In genomic region chr7:148825338-148825737, GRCh38 we compare ENCODE assay signal across 15 cellular contexts. TPM values are rescaled to one million over a fixed set of nuclear protein-coding genes. Genes with fewer than 3 reads are reported as not detected.
DNase-seq lines count a peak whose midpoint lies in the region; ATAC-seq, FAIRE-seq and TF ChIP-seq lines count a peak whose summit lies in the region.
"Had no signal": no experiment of that assay in that cellular context is flagged by ENCODE, and none has a peak within 500 bp of the region (broad histone marks: within the 10 kb centered on the region; RNA-seq: fewer than 3 reads in every experiment).

No MANE protein-coding gene starts in this region.

- no peak for FAIRE-seq in endothelial cell of umbilical vein (lab: Jason Lieb, UNC)
- FAIRE-seq: HepG2, HTR-8/SVneo had no signal

- H3K4me3 ChIP-seq in HCT116 (replicated peaks in 1 of 2; ENCODE audit: low read depth in 1 of 2, low read length in 2 of 2) (no peak overlapping the region), OCI-LY7 (ENCODE audit: low read depth, low read length, poor library complexity, severe bottlenecking) (no peak overlapping the region), endothelial cell of umbilical vein (replicated peaks in 1 of 3; ENCODE audit: insufficient read depth in 1 of 3, low read depth in 1 of 3, low read length in 3 of 3) (no peak overlapping the region)
- H3K4me3 ChIP-seq: GM23338 had no signal

- H3K27me3 Mint-ChIP-seq in activated T-cell treated with anti-CD3 and anti-CD28 coated beads, Interleukin-2, amount 50 U/mL, for 24 hours = no peaks in the 10 kb centered on the region

- peak overlapping the region; percentile 14 for H3K27ac Mint-ChIP-seq in activated T-cell treated with anti-CD3 and anti-CD28 coated beads, Interleukin-2, amount 50 U/mL, for 24 hours
- H3K27ac Mint-ChIP-seq: CD8-positive, alpha-beta T cell; GM23338; HFFc6 had no signal

- RAD21 ChIA-PET in HCT116 (lab: Charles Lee; ENCODE audit: low non-redundant PET in 1 of 2, low total read pairs in 2 of 2, uncharacterized antibody in 2 of 2, unreplicated experiment in 2 of 2) = no interaction called here

- CTCF ChIA-PET in HCT116 (lab: Charles Lee) = no interaction called here
- CTCF ChIA-PET in OCI-LY7 (lab: Charles Lee; ENCODE audit: unreplicated experiment) = no interaction called here
- CTCF ChIA-PET in endothelial cell of umbilical vein (lab: Charles Lee) = interaction anchor here (0.9 kb wide), 1 partner anchor 33 kb away, joined by 3 read pairs; no protein-coding TSS in a partner anchor

- intact Hi-C loops in HCT116 (cut with micrococcal nuclease) (no loop called here), OCI-LY7 (cut with micrococcal nuclease; ENCODE audit: unreplicated experiment) (loop anchor here (1.0 kb wide), 1 partner anchor 9 kb away; no protein-coding TSS in a partner anchor), endothelial cell of umbilical vein (cut with micrococcal nuclease) (no loop called here), posterior vena cava (cut with DNase I) (no loop called here)

- H3K79me2 ChIP-seq in HCT116 (ENCODE audit: insufficient read depth, low read length) (peaks cover 71% of the 10 kb centered on the region), OCI-LY7 (ENCODE audit: insufficient read depth, low read depth, low read length) (peaks cover 8% of the 10 kb centered on the region; the same call in 1 of the 2 replicates), endothelial cell of umbilical vein (ENCODE audit: control insufficient read depth, insufficient read depth, low read length) (peaks cover 3% of the 10 kb centered on the region)

- H2AFZ ChIP-seq in HCT116 (ENCODE audit: low read depth, low read length, poor library complexity, severe bottlenecking) = no peak overlapping the region
- H2AFZ ChIP-seq in OCI-LY7 (ENCODE audit: low read length) = no peak overlapping the region
- H2AFZ ChIP-seq in endothelial cell of umbilical vein (ENCODE audit: low read depth, low read length) = no peak overlapping the region
- H2AFZ ChIP-seq: GM23338 had no signal

- H3K27ac ChIP-seq in HCT116 (ENCODE audit: low read depth, low read length) (no peak overlapping the region), OCI-LY7 (ENCODE audit: low read depth, low read length, poor library complexity, severe bottlenecking) (no peak overlapping the region), endothelial cell of umbilical vein (ENCODE audit: insufficient read depth, low read depth, low read length) (no peak overlapping the region)

- TF ChIP-seq CTCF in HCT116 (IDR thresholded peaks at IDR 0.05 in 2 of 3, conservative IDR thresholded peaks at IDR 0.05 in 1 of 3; ENCODE audit: borderline replicate concordance in 1 of 3, insufficient read depth in 1 of 3, low read depth in 2 of 3, low read length in 2 of 3) (no peak), OCI-LY7 (conservative IDR thresholded peaks at IDR 0.05; ENCODE audit: low read length) (no peak), endothelial cell of umbilical vein (IDR thresholded peaks at IDR 0.05; ENCODE audit: extremely low read depth in 1 of 2, insufficient read depth in 1 of 2, low read depth in 1 of 2, low read length in 2 of 2) (no peak)

- no peak overlapping the region for H3K4me3 Mint-ChIP-seq in activated T-cell treated with anti-CD3 and anti-CD28 coated beads, Interleukin-2, amount 50 U/mL, for 24 hours
- H3K4me3 Mint-ChIP-seq: CD14-positive monocyte; CD8-positive, alpha-beta T cell; GM23338; HFFc6 had no signal

- H3K9me3 ChIP-seq in HCT116 (ENCODE audit: control insufficient read depth in 1 of 2, insufficient read depth in 1 of 2, low read depth in 1 of 2, low read length in 2 of 2) (no peaks in the 10 kb centered on the region), OCI-LY7 (ENCODE audit: low read length) (no peaks in the 10 kb centered on the region), endothelial cell of umbilical vein (replicated peaks; ENCODE audit: control insufficient read depth, insufficient read depth, low read length) (no peaks in the 10 kb centered on the region)

- dilution Hi-C loops in endothelial cell of umbilical vein (cut with MboI; ENCODE audit: extremely low pct_ligation_motif_present, low sequenced_read_pairs) = no loop called here

- H3K4me1 Mint-ChIP-seq in activated T-cell treated with anti-CD3 and anti-CD28 coated beads, Interleukin-2, amount 50 U/mL, for 24 hours (ENCODE audit: low read depth) = peaks cover under 1% of the 10 kb centered on the region

- H4K20me1 ChIP-seq in HCT116 (ENCODE audit: insufficient read depth) (peaks cover 6% of the 10 kb centered on the region; the same call in 1 of the 2 replicates), OCI-LY7 (ENCODE audit: insufficient read depth, low read length) (0 out of 2 replicates have a peak, but pooled peaks cover 5% of the 10 kb centered on the region), endothelial cell of umbilical vein (replicated peaks; ENCODE audit: control insufficient read depth, extremely low read depth, insufficient read depth, low read length) (no peaks in the 10 kb centered on the region)

- no peak for DNase-seq in activated T-cell treated with anti-CD3 and anti-CD28 coated beads, Interleukin-2, amount 50 U/mL, for 24 hours
- DNase-seq in activated T-cell treated with anti-CD3 and anti-CD28 coated beads, Interleukin-2, amount 50 U/mL, for 1 hour = no peak
- DNase-seq in HCT116 (ENCODE audit: low read depth, low spot score) (no peak), OCI-LY7 (ENCODE audit: low spot score) (no peak), endothelial cell of umbilical vein (ENCODE audit: low read depth, low spot score) (peak; percentile 21), posterior vena cava (ENCODE audit: low spot score) (no peak)
- DNase-seq: CD8-positive, alpha-beta T cell; DMS 273 treated with DMSO at 0.1 percent for 48 hours; H7; HFFc6 had no signal

- H3K36me3 ChIP-seq in HCT116 (ENCODE audit: control insufficient read depth in 1 of 2, insufficient read depth in 2 of 2, low read length in 2 of 2) (peaks cover 26 to 35% of the 10 kb centered on the region in 2 experiments), OCI-LY7 (ENCODE audit: insufficient read depth, low read length) (peaks cover 79% of the 10 kb centered on the region), endothelial cell of umbilical vein (ENCODE audit: control insufficient read depth in 2 of 2, extremely low read depth in 1 of 2, insufficient read depth in 2 of 2, low read length in 2 of 2) (peaks cover 0 to 8% of the 10 kb centered on the region in 2 experiments)

- peaks cover 93% of the 10 kb centered on the region for H3K36me3 Mint-ChIP-seq in activated T-cell treated with anti-CD3 and anti-CD28 coated beads, Interleukin-2, amount 50 U/mL, for 24 hours (ENCODE audit: low read depth)

- no peaks in the 10 kb centered on the region for H3K9me3 Mint-ChIP-seq in activated T-cell treated with anti-CD3 and anti-CD28 coated beads, Interleukin-2, amount 50 U/mL, for 24 hours
- H3K9me3 Mint-ChIP-seq: CD14-positive monocyte; CD8-positive, alpha-beta T cell; GM23338; HFFc6 had no signal

- TSS peak; percentile 2 for BruUV-seq in HCT116 (replicated peaks; lab: Mats Ljungman, UMichigan)
- BruUV-seq in OCI-LY7 (replicated peaks; lab: Mats Ljungman, UMichigan) = TSS peak; percentile 3
- no TSS peak for BruUV-seq in endothelial cell of umbilical vein (replicated peaks; lab: Mats Ljungman, UMichigan)

- TF ChIP-seq RAD21 in HCT116 (IDR thresholded peaks at IDR 0.05; ENCODE audit: low read depth) = no peak

- no peaks in the 10 kb centered on the region for H3K9me2 ChIP-seq in HCT116 (ENCODE audit: insufficient read depth)
- no peaks in the 10 kb centered on the region for H3K9me2 ChIP-seq in OCI-LY7 (ENCODE audit: insufficient read depth, low read length)

- H3K27me3 ChIP-seq in HCT116 (ENCODE audit: insufficient read depth, low read length) (no peaks in the 10 kb centered on the region), endothelial cell of umbilical vein (ENCODE audit: control insufficient read depth in 2 of 2, insufficient read depth in 2 of 2, low read length in 2 of 2) (no peaks in the 10 kb centered on the region)

- H3K4me2 ChIP-seq in HCT116 (ENCODE audit: low read length) (no peak overlapping the region), OCI-LY7 (ENCODE audit: low read length) (no peak overlapping the region), endothelial cell of umbilical vein (ENCODE audit: insufficient read depth, low read length) (no peak overlapping the region)
- H3K4me2 ChIP-seq: GM23338 had no signal

- no peak for TF ChIP-seq POLR2A in HCT116 (IDR thresholded peaks at IDR 0.05; ENCODE audit: borderline replicate concordance, extremely low read depth, insufficient read depth, insufficient read length)
- no peak for TF ChIP-seq POLR2A in endothelial cell of umbilical vein (IDR thresholded peaks at IDR 0.05; ENCODE audit: low read depth, low read length)

- ATAC-seq in HCT116 = no peak
- no peak for ATAC-seq in HG03196 (IDR thresholded peaks at IDR 0.05; ENCODE audit: unreplicated experiment)
- ATAC-seq: CD8-positive, alpha-beta T cell; GM23338; HepG2 had no signal

- no peaks in the 10 kb centered on the region for H3K9me1 ChIP-seq in endothelial cell of umbilical vein (replicated peaks; ENCODE audit: control insufficient read depth, extremely low read depth, insufficient read depth, low read length)

- H3K4me1 ChIP-seq in HCT116 (ENCODE audit: control insufficient read depth in 1 of 2, insufficient read depth in 2 of 2, low read length in 2 of 2) (peaks cover 0 to under 1% of the 10 kb centered on the region in 2 experiments; a peak in 1 of 4 replicates), OCI-LY7 (ENCODE audit: insufficient read depth, low read length, poor library complexity, severe bottlenecking) (no peaks in the 10 kb centered on the region), endothelial cell of umbilical vein (ENCODE audit: control insufficient read depth, extremely low read depth, insufficient read depth, low read length) (peaks cover 6% of the 10 kb centered on the region)

- H3K9ac ChIP-seq in HCT116 (ENCODE audit: low read length) (no peak overlapping the region), endothelial cell of umbilical vein (replicated peaks; ENCODE audit: extremely low read depth, insufficient read depth, low read length) (no peak overlapping the region)

- POLR2A ChIA-PET in HCT116 (lab: Charles Lee) (no interaction called here), OCI-LY7 (lab: Charles Lee) (interaction anchor here (1.6 kb wide), 1 partner anchor 10 kb away, joined by 4 read pairs; no protein-coding TSS in a partner anchor), endothelial cell of umbilical vein (lab: Charles Lee) (no interaction called here)

RNA-seq across cellular contexts. Expression of gene EZH2, which starts 58.8 kb away (rescaled TPM):
- 55.2 TPM for total RNA-seq in HCT116 (2021; ENCODE audit: unreplicated experiment)
- 25.1 and 33.4 TPM in 2 replicates for polyA plus RNA-seq in HCT116 (2012)
- 45.5 and 60.2 TPM in 2 replicates for total RNA-seq in OCI-LY7 (2014; rRNA removed; shearing (Covaris generic))
- total RNA-seq in OCI-LY7 (2022) = 72.2 and 73.3 TPM in 2 replicates
- total RNA-seq in endothelial cell of umbilical vein = 29.5 and 33.4 TPM in 2 replicates
- 15.2 and 16.9 TPM in 2 replicates for polyA plus RNA-seq in endothelial cell of umbilical vein
- polyA plus RNA-seq in endothelial cell of umbilical vein (2011; cell fraction: cytosol; rRNA removed) = 23.1 and 23.9 TPM in 2 replicates
- polyA plus RNA-seq in endothelial cell of umbilical vein (2011; cell fraction: nucleus; rRNA removed) = 105 and 150 TPM in 2 replicates
- polyA plus RNA-seq in endothelial cell of umbilical vein (2012) = 12.6 and 23.5 TPM in 2 replicates
- 21.5 and 22.3 TPM in 2 replicates for polyA minus RNA-seq in endothelial cell of umbilical vein
- 26.5 TPM for polyA minus RNA-seq in endothelial cell of umbilical vein (2011; cell fraction: cytosol; rRNA and poly(A)+ RNA removed)
- polyA minus RNA-seq in endothelial cell of umbilical vein (2011; cell fraction: nucleus; rRNA and poly(A)+ RNA removed) = 27.1 and 39.0 TPM in 2 replicates
- total RNA-seq in posterior vena cava = 1 to 10 TPM; 1.7 to 1.9 TPM

Comparison
In these comparisons a context has a peak if more than half of its experiments do, and no peak if none do; other contexts are left out.
1. RNA of gene EZH2, which starts 58.8 kb away (total RNA-seq): 45.5 to 73.3 TPM in OCI-LY7, 55.2 TPM in HCT116 (single experiment) and 29.5 to 33.4 TPM in endothelial cell of umbilical vein; 1.7 to 1.9 TPM in posterior vena cava; every median in the first group is over 10 times any median in the second.